In genomic region chr18:30957086-30957485, GRCh38 we compare ENCODE assay signal across 1 cellular context.
TF ChIP-seq lines count a peak whose summit lies in the region.

No MANE protein-coding gene starts in this region.

TF ChIP-seq in GM23338, 12 proteins besides CTCF, POLR2A, EP300 and RAD21 (continued from another document):
- TF ChIP-seq STAT1 (IDR thresholded peaks at IDR 0.05; ENCODE audit: unreplicated experiment) (no peak), EZH2phosphoT487 (IDR thresholded peaks at IDR 0.05; ENCODE audit: unreplicated experiment) (no peak), CREB1 (CRISPR knock-in tag; IDR thresholded peaks at IDR 0.05; ENCODE audit: low read depth) (no peak), JUNB (IDR thresholded peaks at IDR 0.05; ENCODE audit: unreplicated experiment) (no peak), REST (IDR thresholded peaks at IDR 0.05; ENCODE audit: unreplicated experiment) (no peak), POLR2AphosphoS5 (IDR thresholded peaks at IDR 0.05; ENCODE audit: low read depth) (no peak), ZNF462 (CRISPR knock-in tag; IDR thresholded peaks at IDR 0.05) (no peak)
